Comparison of ENCODE assay signal across 8 cellular contexts in genomic region chr9:109640232-109641078, GRCh38.
DNase-seq lines count a peak whose midpoint lies in the region; ATAC-seq, FAIRE-seq and TF ChIP-seq lines count a peak whose summit lies in the region.

No MANE protein-coding gene starts in this region.

- no peak overlapping the region for H3K56ac ChIP-seq in mesendoderm (ENCODE audit: low read length)

- H3K27me3 ChIP-seq in H7 (ENCODE audit: control insufficient read depth, insufficient read depth, low read length) (peaks cover 40% of the 10 kb centered on the region), mesendoderm (ENCODE audit: insufficient read depth, low read length, poor library complexity) (peaks cover 34% of the 10 kb centered on the region)

- no peak overlapping the region for H2AK5ac ChIP-seq in mesendoderm (ENCODE audit: low read length)

- no CpG with 5 or more reads among the region's 74 CpGs for WGBS in mesendoderm (ENCODE audit: extremely low coverage, insufficient coverage, low lambda C conversion rate)
- under 1% methylated on average over 74 of the region's 74 CpGs for WGBS in urinary bladder

- TF ChIP-seq CTCF in endothelial cell (IDR thresholded peaks at IDR 0.05; ENCODE audit: unreplicated experiment) = no peak

- H3K9ac ChIP-seq in mesendoderm (ENCODE audit: low read length) = no peak overlapping the region

- H2BK120ac ChIP-seq in mesendoderm (ENCODE audit: low read depth, low read length) = no peak overlapping the region

- H3K27ac Mint-ChIP-seq in endothelial cell (ENCODE audit: unreplicated experiment) = no peak overlapping the region

- H3K27ac ChIP-seq in mesendoderm (ENCODE audit: low read depth, low read length) (no peak overlapping the region), urinary bladder (ENCODE audit: low read depth) (no peak overlapping the region)

- peak overlapping the region; percentile 50 for H3K4me2 ChIP-seq in mesendoderm (ENCODE audit: low read length)

- H3K79me1 ChIP-seq in mesendoderm (ENCODE audit: low read length) = no peaks in the 10 kb centered on the region

- no peak overlapping the region for H3K4ac ChIP-seq in mesendoderm (ENCODE audit: low read depth, low read length)

- H3K23ac ChIP-seq in mesendoderm (ENCODE audit: low read length) = no peak overlapping the region

- DNase-seq in H7 = peak; percentile 81
- DNase-seq in NCI-H69 (lab: John Stamatoyannopoulos, UW) = peak; percentile 97
- DNase-seq in endothelial cell (ENCODE audit: low spot score) = peak; percentile 58
- DNase-seq in mesendoderm = peak; percentile 46
- DNase-seq in activated T-cell treated with anti-CD3 and anti-CD28 coated beads, Interleukin-2, amount 50 U/mL, for 48 hours = no peak
- no peak for DNase-seq in GM19239 (ENCODE audit: insufficient read length, low spot score)

- H2BK5ac ChIP-seq in mesendoderm (ENCODE audit: low read length) = no peak overlapping the region

- H3K4me3 Mint-ChIP-seq in endothelial cell (ENCODE audit: unreplicated experiment) = peak overlapping the region; percentile 44

- H2BK15ac ChIP-seq in mesendoderm (replicated peaks; ENCODE audit: low read depth) = no peak overlapping the region

- H3K4me1 Mint-ChIP-seq in endothelial cell (ENCODE audit: unreplicated experiment) = peaks cover 4% of the 10 kb centered on the region

- no peak for FAIRE-seq in GM19239 (lab: Jason Lieb, UNC)

- H3K27me3 Mint-ChIP-seq in endothelial cell (ENCODE audit: unreplicated experiment) = peaks cover 9% of the 10 kb centered on the region

- H3K4me1 ChIP-seq in mesendoderm (ENCODE audit: control insufficient read depth, low read depth, low read length) = no peaks in the 10 kb centered on the region
- no peaks in the 10 kb centered on the region for H3K4me1 ChIP-seq in urinary bladder (ENCODE audit: insufficient read depth)

- no peak overlapping the region for H4K8ac ChIP-seq in mesendoderm (ENCODE audit: low read depth, low read length)

- H3K9me3 Mint-ChIP-seq in endothelial cell (ENCODE audit: unreplicated experiment) = no peaks in the 10 kb centered on the region

- H3K79me2 ChIP-seq in mesendoderm (ENCODE audit: control insufficient read depth, insufficient read depth, low read length) = no peaks in the 10 kb centered on the region

- H3K36me3 ChIP-seq in H7 (replicated peaks; ENCODE audit: control insufficient read depth, insufficient read depth, low read length) (no peaks in the 10 kb centered on the region), mesendoderm (ENCODE audit: control insufficient read depth, insufficient read depth, low read length) (no peaks in the 10 kb centered on the region), urinary bladder (ENCODE audit: insufficient read depth) (no peaks in the 10 kb centered on the region)

- no peak overlapping the region for H4K5ac ChIP-seq in mesendoderm (ENCODE audit: low read length)

- H3K36me3 Mint-ChIP-seq in endothelial cell (ENCODE audit: low read depth, unreplicated experiment) = no peaks in the 10 kb centered on the region

- H3K4me3 ChIP-seq in H7 (ENCODE audit: insufficient read depth, low read depth, low read length) (peak overlapping the region; percentile 41), mesendoderm (ENCODE audit: low read length) (no peak overlapping the region), urinary bladder (ENCODE audit: low read depth, low read length) (peak overlapping the region; percentile 33)

- H3K18ac ChIP-seq in mesendoderm (ENCODE audit: low read length) = no peak overlapping the region

- no peak for ATAC-seq in HG02870 (IDR thresholded peaks at IDR 0.05; ENCODE audit: unreplicated experiment)

Comparison
In these comparisons a context has a peak if more than half of its experiments do, and no peak if none do; other contexts are left out.
1. DNase-seq: peak in H7 (single experiment), NCI-H69 (single experiment), endothelial cell (single experiment) and mesendoderm (single experiment); none in activated T-cell treated with anti-CD3 and anti-CD28 coated beads, Interleukin-2, amount 50 U/mL, for 48 hours (0 of 2) and GM19239 (single experiment).